ENCODE assay signal across 8 cellular contexts in genomic region chr22:26330971-26331625, GRCh38.
DNase-seq lines count a peak whose midpoint lies in the region; ATAC-seq and TF ChIP-seq lines count a peak whose summit lies in the region.

No MANE protein-coding gene starts in this region.

- no peaks in the 10 kb centered on the region for H3K36me3 ChIP-seq in liver (ENCODE audit: control insufficient read depth in 4 of 4, insufficient read depth in 3 of 4, low read depth in 1 of 4, low read length in 3 of 4)

- H3K9me3 ChIP-seq in liver (ENCODE audit: control insufficient read depth in 4 of 4, low read length in 3 of 4) = no peaks in the 10 kb centered on the region

- H3K4me3 ChIP-seq in AG04449 (ENCODE audit: low read depth, low read length) = no peak overlapping the region
- no peak overlapping the region for H3K4me3 ChIP-seq in liver (ENCODE audit: low read depth in 1 of 3, low read length in 3 of 3)

- TF ChIP-seq RAD21 in liver (IDR thresholded peaks at IDR 0.05) = peak; percentile 77 to 89

- H3K27me3 ChIP-seq in liver (ENCODE audit: control insufficient read depth in 4 of 4, insufficient read depth in 4 of 4, low read length in 3 of 4) = peaks cover 0 to 7% (median 3%) of the 10 kb centered on the region in 4 donors

- no peak overlapping the region for H3K9ac ChIP-seq in liver (ENCODE audit: low read depth in 1 of 2, low read length in 2 of 2)

- DNase-seq in AG04449 (ENCODE audit: low read depth, low spot score) (no peak), H4 (ENCODE audit: low spot score) (peak; percentile 27), NCI-H2196 (lab: John Stamatoyannopoulos, UW; ENCODE audit: unreplicated experiment) (peak; percentile 72), dermis blood vessel endothelial cell (peak; percentile 66)
- DNase-seq in activated CD4-positive, alpha-beta T cell treated with anti-CD3 and anti-CD28 coated beads for 48 hours = peak; percentile 70
- DNase-seq in stimulated activated CD8-positive, alpha-beta memory T cell treated with anti-CD3 and anti-CD28 coated beads, Interleukin-15, amount 100 ng/mL, for 1 hour (ENCODE audit: low read depth) = peak; percentile 11

- peak; percentile 90 for TF ChIP-seq CTCF in AG04449 (IDR thresholded peaks at IDR 0.05; ENCODE audit: insufficient read depth, low read length, missing control alignments)
- TF ChIP-seq CTCF in liver (IDR thresholded peaks at IDR 0.05; ENCODE audit: low read depth, low read length, missing input control) = peak; percentile 73

- CTCF ChIA-PET in AG04449 (lab: Yijun Ruan, JAX) = interaction anchor here (0.6 to 5.6 kb wide), 45 partner anchors 9 to 1129 kb away, joined by 3 to 74 read pairs (median 3); no protein-coding TSS in a partner anchor

- no peak for ATAC-seq in HG02884 (IDR thresholded peaks at IDR 0.05; ENCODE audit: unreplicated experiment)

- 29% methylated on average over 4 of the region's 4 CpGs for WGBS in liver

- no peaks in the 10 kb centered on the region for H3K4me1 ChIP-seq in liver (ENCODE audit: control insufficient read depth in 4 of 4, insufficient read depth in 4 of 4, low read length in 3 of 4)

- POLR2A ChIA-PET in AG04449 (lab: Yijun Ruan, JAX) = no interaction called here

- H3K27ac ChIP-seq in liver (ENCODE audit: low read depth in 1 of 2, low read length in 2 of 2) = no peak overlapping the region

TF ChIP-seq in liver, 16 proteins besides CTCF, POLR2A, EP300 and RAD21:
- TF ChIP-seq SP1 (IDR thresholded peaks at IDR 0.05) (no peak), HNF4G (IDR thresholded peaks at IDR 0.05) (no peak), MAX (IDR thresholded peaks at IDR 0.05) (no peak), NR2F2 (IDR thresholded peaks at IDR 0.05) (no peak), YY1 (IDR thresholded peaks at IDR 0.05) (no peak), FOXA1 (IDR thresholded peaks at IDR 0.05) (no peak), HNF4A (conservative IDR thresholded peaks at IDR 0.05) (no peak), GABPA (IDR thresholded peaks at IDR 0.05 in 1 of 2, conservative IDR thresholded peaks at IDR 0.05 in 1 of 2) (no peak), JUND (IDR thresholded peaks at IDR 0.05) (no peak), RXRA (IDR thresholded peaks at IDR 0.05) (no peak)
- TF ChIP-seq, protein P1, sequence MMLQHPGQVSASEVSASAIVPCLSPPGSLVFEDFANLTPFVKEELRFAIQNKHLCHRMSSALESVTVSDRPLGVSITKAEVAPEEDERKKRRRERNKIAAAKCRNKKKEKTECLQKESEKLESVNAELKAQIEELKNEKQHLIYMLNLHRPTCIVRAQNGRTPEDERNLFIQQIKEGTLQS (IDR thresholded peaks at IDR 0.05) = no peak
- TF ChIP-seq, protein P2, sequence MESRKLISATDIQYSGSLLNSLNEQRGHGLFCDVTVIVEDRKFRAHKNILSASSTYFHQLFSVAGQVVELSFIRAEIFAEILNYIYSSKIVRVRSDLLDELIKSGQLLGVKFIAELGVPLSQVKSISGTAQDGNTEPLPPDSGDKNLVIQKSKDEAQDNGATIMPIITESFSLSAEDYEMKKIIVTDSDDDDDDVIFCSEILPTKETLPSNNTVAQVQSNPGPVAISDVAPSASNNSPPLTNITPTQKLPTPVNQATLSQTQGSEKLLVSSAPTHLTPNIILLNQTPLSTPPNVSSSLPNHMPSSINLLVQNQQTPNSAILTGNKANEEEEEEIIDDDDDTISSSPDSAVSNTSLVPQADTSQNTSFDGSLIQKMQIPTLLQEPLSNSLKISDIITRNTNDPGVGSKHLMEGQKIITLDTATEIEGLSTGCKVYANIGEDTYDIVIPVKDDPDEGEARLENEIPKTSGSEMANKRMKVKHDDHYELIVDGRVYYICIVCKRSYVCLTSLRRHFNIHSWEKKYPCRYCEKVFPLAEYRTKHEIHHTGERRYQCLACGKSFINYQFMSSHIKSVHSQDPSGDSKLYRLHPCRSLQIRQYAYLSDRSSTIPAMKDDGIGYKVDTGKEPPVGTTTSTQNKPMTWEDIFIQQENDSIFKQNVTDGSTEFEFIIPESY (IDR thresholded peaks at IDR 0.05) = no peak
TF ChIP-seq in liver: peak in this region for 0.
